ENCODE assay signal across 29 cellular contexts in genomic region chr22:36002861-36003260, GRCh38.
"Had no signal": no experiment of that assay in that cellular context is flagged by ENCODE, and none has a peak within 500 bp of the region (broad histone marks: within the 10 kb centered on the region; RNA-seq: fewer than 3 reads in every experiment).

No MANE protein-coding gene starts in this region.

- H3K9me3 Mint-ChIP-seq: naive thymus-derived CD4-positive, alpha-beta T cell; natural killer cell treated with Interleukin-12 subunit alpha and Interleukin-12 subunit beta and Interleukin-15 and Interleukin-18, amount 100 ng/mL, for 72 hours; stimulated activated naive B cell treated with anti-CD40 and anti-IgM and Interleukin-4, amounts not matched to agents 10 μg/mL and 1 μg/mL and 100 μg/mL, for 72 hours had no signal

- H3K27ac Mint-ChIP-seq: naive thymus-derived CD4-positive, alpha-beta T cell; natural killer cell treated with Interleukin-12 subunit alpha and Interleukin-12 subunit beta and Interleukin-15 and Interleukin-18, amount 100 ng/mL, for 72 hours; stimulated activated naive B cell treated with anti-CD40 and anti-IgM and Interleukin-4, amounts not matched to agents 10 μg/mL and 1 μg/mL and 100 μg/mL, for 72 hours had no signal

- H3K9me3 ChIP-seq: left ventricle myocardium inferior, mucosa of descending colon, pancreas, prostate gland, stomach, testis, thyroid gland, transverse colon, upper lobe of left lung, vagina had no signal

- H3K4me3 ChIP-seq: left ventricle myocardium inferior, lung, mucosa of descending colon, pancreas, prostate gland, skin epidermis, stomach, testis, thyroid gland, transverse colon, upper lobe of left lung, vagina had no signal

- H3K4me1 Mint-ChIP-seq: naive thymus-derived CD4-positive, alpha-beta T cell; stimulated activated naive B cell treated with anti-CD40 and anti-IgM and Interleukin-4, amounts not matched to agents 10 μg/mL and 1 μg/mL and 100 μg/mL, for 72 hours had no signal

- DNase-seq: islet precursor cell; left ventricle myocardium inferior; mesendoderm; midbrain; mucosa of descending colon; naive thymus-derived CD4-positive, alpha-beta T cell; nucleus accumbens; pancreas; posterior cingulate gyrus; retina; right cardiac atrium; stimulated activated CD4-positive, alpha-beta T cell treated with anti-CD3 and anti-CD28 coated beads, Interleukin-12 subunit alpha, Interleukin-12 subunit beta, amount 100 ng/mL, for 4 hours; stimulated activated CD4-positive, alpha-beta T cell treated with anti-CD3 and anti-CD28 coated beads, Interleukin-15, amount 100 ng/mL, for 24 hours; stimulated activated CD4-positive, alpha-beta T cell treated with anti-CD3 and anti-CD28 coated beads, Interleukin-2, amount 100 ng/mL, for 24 hours; stimulated activated CD4-positive, alpha-beta T cell treated with anti-CD3 and anti-CD28 coated beads, Interleukin-4, amount 100 ng/mL, for 1 hour; stimulated activated naive B cell treated with anti-CD40 and anti-IgM and Interleukin-4, amounts not matched to agents 10 μg/mL and 1 μg/mL and 100 μg/mL, for 72 hours; stimulated activated naive CD8-positive, alpha-beta T cell treated with anti-CD3 and anti-CD28 coated beads, Interleukin-15, Interleukin-2, amounts not matched to agents 100 U/mL and 50 U/mL, for 24 hours; stomach; testis; thyroid gland; transverse colon; upper lobe of left lung had no signal

- H3K4me3 Mint-ChIP-seq: naive thymus-derived CD4-positive, alpha-beta T cell; natural killer cell treated with Interleukin-12 subunit alpha and Interleukin-12 subunit beta and Interleukin-15 and Interleukin-18, amount 100 ng/mL, for 72 hours; neural crest cell; stimulated activated naive B cell treated with anti-CD40 and anti-IgM and Interleukin-4, amounts not matched to agents 10 μg/mL and 1 μg/mL and 100 μg/mL, for 72 hours had no signal

- ATAC-seq: mucosa of descending colon; naive thymus-derived CD4-positive, alpha-beta T cell; natural killer cell treated with Interleukin-12 subunit alpha and Interleukin-12 subunit beta and Interleukin-15 and Interleukin-18, amount 100 ng/mL, for 72 hours; pancreas; right cardiac atrium; sciatic nerve; stimulated activated naive B cell treated with anti-CD40 and anti-IgM and Interleukin-4, amounts not matched to agents 10 μg/mL and 1 μg/mL and 100 μg/mL, for 72 hours; stimulated activated naive CD8-positive, alpha-beta T cell treated with anti-CD3 and anti-CD28 coated beads, Interleukin-15, Interleukin-2, amounts not matched to agents 100 U/mL and 50 U/mL, for 24 hours had no signal

- H3K36me3 ChIP-seq: left ventricle myocardium inferior, pancreas, prostate gland, stomach, thyroid gland, transverse colon, upper lobe of left lung, vagina had no signal

- FAIRE-seq: pancreas had no signal

- H3K36me3 Mint-ChIP-seq: natural killer cell treated with Interleukin-12 subunit alpha and Interleukin-12 subunit beta and Interleukin-15 and Interleukin-18, amount 100 ng/mL, for 72 hours; stimulated activated naive B cell treated with anti-CD40 and anti-IgM and Interleukin-4, amounts not matched to agents 10 μg/mL and 1 μg/mL and 100 μg/mL, for 72 hours had no signal

- H3K4me1 ChIP-seq: prostate gland, thyroid gland had no signal

- H3K27ac ChIP-seq: left ventricle myocardium inferior, pancreas, prostate gland, skin epidermis, stomach, testis, thyroid gland, transverse colon, upper lobe of left lung, vagina had no signal
